In genomic region chr4:113587156-113587555, GRCh38 we compare ENCODE assay signal across 14 cellular contexts.
DNase-seq lines count a peak whose midpoint lies in the region; ATAC-seq lines count a peak whose summit lies in the region.
"Had no signal": no experiment of that assay in that cellular context is flagged by ENCODE, and none has a peak within 500 bp of the region (broad histone marks: within the 10 kb centered on the region; RNA-seq: fewer than 3 reads in every experiment).

No MANE protein-coding gene starts in this region.

- H3K79me2 ChIP-seq in mesendoderm (ENCODE audit: control insufficient read depth, insufficient read depth, low read length), result no peaks in the 10 kb centered on the region

- no peak overlapping the region for H3K56ac ChIP-seq in mesendoderm (ENCODE audit: low read length)

- H2BK120ac ChIP-seq in mesendoderm (ENCODE audit: low read depth, low read length), result no peak overlapping the region

- H3K9ac ChIP-seq in mesendoderm (ENCODE audit: low read length), result no peak overlapping the region
- H3K9ac ChIP-seq in skeletal muscle tissue (ENCODE audit: low read depth in 1 of 3, low read length in 3 of 3), result no peak overlapping the region

- H4K8ac ChIP-seq in mesendoderm (ENCODE audit: low read depth, low read length), result no peak overlapping the region

- peaks cover 30% of the 10 kb centered on the region for H3K4me1 ChIP-seq in HAP-1
- peaks cover 9% of the 10 kb centered on the region for H3K4me1 ChIP-seq in mesendoderm (ENCODE audit: control insufficient read depth, low read depth, low read length)
- H3K4me1 ChIP-seq in skeletal muscle tissue (ENCODE audit: control insufficient read depth in 3 of 3, insufficient read depth in 3 of 3, low read length in 3 of 3), result peaks cover 18 to 43% (median 34%) of the 10 kb centered on the region in 3 donors

- H3K4me2 ChIP-seq in mesendoderm (ENCODE audit: low read length), result no peak overlapping the region

- H3K36me3 ChIP-seq in HAP-1 (replicated peaks) (no peaks in the 10 kb centered on the region), mesendoderm (ENCODE audit: control insufficient read depth, insufficient read depth, low read length) (no peaks in the 10 kb centered on the region), skeletal muscle tissue (ENCODE audit: control insufficient read depth in 3 of 3, insufficient read depth in 3 of 3, low read length in 3 of 3) (no peaks in the 10 kb centered on the region)
- H3K36me3 ChIP-seq: SJCRH30 had no signal

- no peak overlapping the region for H3K18ac ChIP-seq in mesendoderm (ENCODE audit: low read length)

- H3K4ac ChIP-seq in mesendoderm (ENCODE audit: low read depth, low read length), result no peak overlapping the region

- H2BK15ac ChIP-seq in mesendoderm (replicated peaks; ENCODE audit: low read depth), result peak overlapping the region; percentile 92

- DNase-seq in HAP-1 (ENCODE audit: low spot score in 2 of 2) (peak; percentile 70 to 93), SK-MEL-5 (ENCODE audit: low read depth, low spot score) (peak; percentile 47), mesendoderm (no peak), NAMALWA (ENCODE audit: low spot score) (no peak), T-helper 9 cell (no peak)
- DNase-seq: CD8-positive, alpha-beta memory T cell; GF-D8; Kasumi-1; NCI-H2029; NCI-H2171 treated with DMSO at 0.1 percent for 48 hours; RPMI8226; SJCRH30 had no signal

- ATAC-seq in HG02973 (IDR thresholded peaks at IDR 0.05; ENCODE audit: unreplicated experiment), result no peak

- WGBS in mesendoderm (ENCODE audit: extremely low coverage, insufficient coverage, low lambda C conversion rate), result no CpG with 5 or more reads among the region's 2 CpGs

- no peak overlapping the region for H4K5ac ChIP-seq in mesendoderm (ENCODE audit: low read length)

- H3K4me3 ChIP-seq in HAP-1 (no peak overlapping the region), mesendoderm (ENCODE audit: low read length) (no peak overlapping the region), skeletal muscle tissue (ENCODE audit: low read length in 3 of 3) (no peak overlapping the region)
- H3K4me3 ChIP-seq: SJCRH30 had no signal

- in situ Hi-C loops in HAP-1 (cut with MboI; ENCODE audit: low sequenced_read_pairs) (no loop called here), SK-MEL-5 (cut with HindIII; ENCODE audit: low pct_unique_long_range_greater_than_20kb, low sequenced_read_pairs) (no loop called here)

- H3K9me3 ChIP-seq in HAP-1 (no peaks in the 10 kb centered on the region), skeletal muscle tissue (ENCODE audit: control insufficient read depth in 3 of 3, low read length in 3 of 3) (no peaks in the 10 kb centered on the region)
- H3K9me3 ChIP-seq: SJCRH30 had no signal

- no peaks in the 10 kb centered on the region for H3K79me1 ChIP-seq in mesendoderm (ENCODE audit: low read length)

- no peak overlapping the region for H2AK5ac ChIP-seq in mesendoderm (ENCODE audit: low read length)

- H3K23ac ChIP-seq in mesendoderm (ENCODE audit: low read length), result no peak overlapping the region

- no peaks in the 10 kb centered on the region for H3K27me3 ChIP-seq in HAP-1 (ENCODE audit: low read depth)
- no peaks in the 10 kb centered on the region for H3K27me3 ChIP-seq in mesendoderm (ENCODE audit: insufficient read depth, low read length, poor library complexity)
- no peaks in the 10 kb centered on the region for H3K27me3 ChIP-seq in skeletal muscle tissue (ENCODE audit: control insufficient read depth in 3 of 3, insufficient read depth in 3 of 3, low read length in 3 of 3)
- H3K27me3 ChIP-seq: SJCRH30 had no signal

- no peak overlapping the region for H2BK5ac ChIP-seq in mesendoderm (ENCODE audit: low read length)

- H3K27ac ChIP-seq in mesendoderm (ENCODE audit: low read depth, low read length) (no peak overlapping the region), skeletal muscle tissue (ENCODE audit: low read depth, low read length) (peak overlapping the region; percentile 19)
- H3K27ac ChIP-seq: SJCRH30 had no signal

Comparison
In these comparisons a context has a peak if more than half of its experiments do, and no peak if none do; other contexts are left out.
1. DNase-seq: peak in HAP-1 (2 of 2) and SK-MEL-5 (single experiment); none in mesendoderm (single experiment), NAMALWA (single experiment) and T-helper 9 cell (single experiment).